18 cellular contexts compared by ENCODE assay signal in genomic region chr13:60158321-60158801, GRCh38. TPM values are rescaled to one million over a fixed set of nuclear protein-coding genes. Genes with fewer than 3 reads are reported as not detected.
DNase-seq lines count a peak whose midpoint lies in the region; ATAC-seq and TF ChIP-seq lines count a peak whose summit lies in the region.
"Had no signal": no experiment of that assay in that cellular context is flagged by ENCODE, and none has a peak within 500 bp of the region (broad histone marks: within the 10 kb centered on the region; RNA-seq: fewer than 3 reads in every experiment).

No MANE protein-coding gene starts in this region.

- H3K9ac ChIP-seq in endodermal cell (ENCODE audit: extremely low read depth, low read length, poor library complexity, severe bottlenecking): peak overlapping the region; percentile 86
- H3K9ac ChIP-seq: KMS-11 had no signal

- H3K27me3 ChIP-seq in A673 (replicated peaks; ENCODE audit: insufficient read depth, low read depth, low read length, poor library complexity): no peaks in the 10 kb centered on the region
- no peaks in the 10 kb centered on the region for H3K27me3 ChIP-seq in endodermal cell (ENCODE audit: control insufficient read depth, insufficient read depth, low read length, poor library complexity, severe bottlenecking)
- H3K27me3 ChIP-seq: ovary, SJSA1, tibial artery had no signal

- peaks cover 27% of the 10 kb centered on the region for H3K4me1 ChIP-seq in A673 (ENCODE audit: insufficient read depth, low read length, poor library complexity, severe bottlenecking)
- peaks cover 19% of the 10 kb centered on the region for H3K4me1 ChIP-seq in endodermal cell (ENCODE audit: control insufficient read depth, insufficient read depth, low read length)

- H3K36me3 ChIP-seq in A673 (ENCODE audit: insufficient read depth, low read length, poor library complexity, severe bottlenecking) (peaks cover 26% of the 10 kb centered on the region), endodermal cell (ENCODE audit: control insufficient read depth, insufficient read depth, low read length) (peaks cover 48% of the 10 kb centered on the region)
- H3K36me3 ChIP-seq: ovary, tibial artery had no signal

- no TSS peak for BruUV-seq in A673 (replicated peaks; lab: Mats Ljungman, UMichigan)

- peaks cover 47% of the 10 kb centered on the region for H3K4me1 Mint-ChIP-seq in endodermal cell

- CTCF ChIA-PET in A673 (lab: Charles Lee) (no interaction called here), GM10248 (lab: Yijun Ruan, JAX) (interaction anchor here (1.3 to 1.4 kb wide), 2 partner anchors 21 to 477 kb away, joined by 3 read pairs; no protein-coding TSS in a partner anchor)

- POLR2A ChIA-PET in A673 (lab: Charles Lee; ENCODE audit: low non-redundant PET) (interaction anchor here (0.7 kb wide), 2 partner anchors 20 to 295 kb away, joined by 3 to 15 read pairs; no protein-coding TSS in a partner anchor), GM10248 (lab: Yijun Ruan, JAX) (no interaction called here)

- peak; percentile 43 for ATAC-seq in GM19467 (IDR thresholded peaks at IDR 0.05; ENCODE audit: unreplicated experiment)
- ATAC-seq in HG03196 (IDR thresholded peaks at IDR 0.05; ENCODE audit: unreplicated experiment): peak; percentile 62
- ATAC-seq in HG03442 (IDR thresholded peaks at IDR 0.05; ENCODE audit: unreplicated experiment): no peak
- ATAC-seq: activated naive CD4-positive, alpha-beta T cell treated with anti-CD3 and anti-CD28 coated beads, Interleukin-2, amount 50 U/mL, for 72 hours had no signal

- no peak overlapping the region for H3K4me3 ChIP-seq in A673 (ENCODE audit: low read depth, low read length, poor library complexity, severe bottlenecking)
- peak overlapping the region; percentile 68 for H3K4me3 ChIP-seq in endodermal cell (ENCODE audit: low read length)
- H3K4me3 ChIP-seq: ovary, SJSA1, tibial artery had no signal

- no peaks in the 10 kb centered on the region for H3K9me3 Mint-ChIP-seq in endodermal cell

- H3K36me3 Mint-ChIP-seq in endodermal cell (ENCODE audit: low read depth): peaks cover 17% of the 10 kb centered on the region

- peak; percentile 61 for DNase-seq in A673 (ENCODE audit: low spot score)
- DNase-seq in endodermal cell: peak; percentile 83
- DNase-seq in cerebellum (ENCODE audit: low spot score): no peak
- no peak for DNase-seq in GM10248 (ENCODE audit: extremely low spot score)
- DNase-seq in germinal center (ENCODE audit: low spot score): no peak
- DNase-seq: 8988T; Calu3; cerebellar nuclear complex; NCI-H2029; NK-92 treated with Interleukin-12 subunit alpha and Interleukin-12 subunit beta, amount 100 ng/mL, for 24 hours; ovary; tibial artery had no signal

- H3K27me3 Mint-ChIP-seq in endodermal cell (ENCODE audit: insufficient read depth): peaks cover 3% of the 10 kb centered on the region

- intact Hi-C loops in A673 (cut with micrococcal nuclease; ENCODE audit: unreplicated experiment): no loop called here

- TF ChIP-seq CTCF in A673 (conservative IDR thresholded peaks at IDR 0.05; ENCODE audit: low read depth, low read length): no peak
- TF ChIP-seq CTCF in endodermal cell (conservative IDR thresholded peaks at IDR 0.05): peak; percentile 22
- TF ChIP-seq CTCF in GM10248 (IDR thresholded peaks at IDR 0.05; ENCODE audit: control extremely low read depth, extremely low read depth, low read depth, missing control alignments): no peak

- H3K9me3 ChIP-seq in A673 (ENCODE audit: low read depth, low read length, poor library complexity, severe bottlenecking) (no peaks in the 10 kb centered on the region), endodermal cell (ENCODE audit: control insufficient read depth, low read length) (peaks cover 5% of the 10 kb centered on the region)
- H3K9me3 ChIP-seq: ovary, SJSA1, tibial artery had no signal

- H3K27ac ChIP-seq in A673 (ENCODE audit: low read depth, low read length, poor library complexity, severe bottlenecking): peak overlapping the region; percentile 74
- H3K27ac ChIP-seq in endodermal cell (ENCODE audit: low read depth, low read length): peak overlapping the region; percentile 70
- H3K27ac ChIP-seq: KMS-11, ovary, SJSA1, tibial artery had no signal

- H3K27ac Mint-ChIP-seq in endodermal cell: peak overlapping the region; percentile 93
- H3K27ac Mint-ChIP-seq: activated naive CD4-positive, alpha-beta T cell treated with anti-CD3 and anti-CD28 coated beads, Interleukin-2, amount 50 U/mL, for 72 hours had no signal

- peak overlapping the region; percentile 1 for H3K4me3 Mint-ChIP-seq in endodermal cell

RNA-seq across cellular contexts. Expression of gene DIAPH3, which starts 5.4 kb away (rescaled TPM):
- total RNA-seq in A673 (2021): 62.3 and 65.7 TPM in 2 replicates
- 10 to 100 TPM; 23.6 to 25.7 TPM for total RNA-seq in endodermal cell
- 19.5 TPM for polyA plus RNA-seq in endodermal cell (2013, experiment 1 of 2)
- 25.6 TPM for polyA plus RNA-seq in endodermal cell (2013, experiment 2 of 2)
- total RNA-seq in cerebellum: 9.3 TPM

Comparison
In these comparisons a context has a peak if more than half of its experiments do, and no peak if none do; other contexts are left out.
1. DNase-seq: peak in A673 (single experiment) and endodermal cell (single experiment); none in cerebellum (single experiment), GM10248 (single experiment) and germinal center (single experiment).